Comparison of ENCODE assay signal across 22 cellular contexts in the genomic region with DNA sequence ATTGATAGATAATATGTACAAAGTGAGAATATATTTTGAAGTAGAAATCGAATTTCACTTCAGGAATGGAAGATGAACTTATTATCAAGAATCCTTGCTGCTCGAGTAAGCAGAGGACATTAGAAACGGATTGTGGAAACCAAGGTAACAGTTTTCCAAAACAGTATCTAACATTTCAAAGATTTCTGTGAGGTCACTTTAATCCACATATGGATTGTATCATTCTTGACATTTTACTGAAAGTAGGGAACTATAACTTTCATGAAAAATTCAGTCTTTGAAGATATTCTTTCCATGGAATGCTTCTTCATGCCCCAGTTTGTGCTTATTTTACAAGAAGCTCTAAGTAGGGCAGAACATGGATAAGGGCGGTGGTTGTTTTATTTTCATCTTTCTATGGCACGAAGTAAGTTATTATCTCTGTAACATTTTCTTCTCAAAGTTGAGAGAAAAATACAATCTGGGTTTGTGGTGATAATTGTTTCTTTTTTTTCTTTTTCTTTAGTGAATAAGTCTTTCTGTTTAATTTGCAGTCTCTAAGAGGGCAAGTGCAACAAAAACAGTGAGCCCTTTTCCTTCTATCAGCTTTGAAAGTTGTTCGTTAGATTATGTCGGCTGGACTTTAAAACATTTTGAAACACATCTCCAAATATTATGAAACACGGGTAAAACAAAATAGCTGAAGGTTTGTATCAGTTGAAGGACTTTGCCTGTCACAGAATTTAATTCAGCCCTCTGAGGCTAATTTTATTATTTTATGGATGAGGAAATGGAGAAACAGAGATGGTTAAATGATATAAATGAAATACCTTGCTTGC.
"Had no signal": no experiment of that assay in that cellular context is flagged by ENCODE, and none has a peak within 500 bp of the region (broad histone marks: within the 10 kb centered on the region; RNA-seq: fewer than 3 reads in every experiment).

No MANE protein-coding gene starts in this region.

- H3K4me1 ChIP-seq: foreskin keratinocyte, lower lobe of right lung, spleen, vagina had no signal

- H3K36me3 ChIP-seq: lower lobe of right lung, spleen, thoracic aorta, vagina had no signal

- H3K27me3 ChIP-seq: foreskin keratinocyte, spleen, vagina had no signal

- H3K9me3 ChIP-seq: lower lobe of right lung, spleen, thoracic aorta, vagina had no signal

- ATAC-seq: activated CD4-positive, alpha-beta T cell treated with anti-CD3 and anti-CD28 coated beads for 36 hours; foreskin keratinocyte; lower lobe of right lung; naive thymus-derived CD4-positive, alpha-beta T cell; T-helper 17 cell had no signal

- H3K4me3 ChIP-seq: lower lobe of right lung, spleen, thoracic aorta, vagina had no signal

- H3K27ac ChIP-seq: foreskin keratinocyte, lower lobe of right lung, spleen, thoracic aorta, vagina had no signal

- DNase-seq: activated B cell treated with CpG ODN at 0.5 μM for 24 hours; activated CD4-positive, alpha-beta T cell treated with anti-CD3 and anti-CD28 coated beads for 36 hours; activated CD4-positive, alpha-beta T cell treated with anti-CD3 and anti-CD28 coated beads, Interleukin-2, amount 50 U/mL, for 4 hours; activated CD8-positive, alpha-beta memory T cell treated with anti-CD3 and anti-CD28 coated beads, Interleukin-2, amount 50 U/mL, for 48 hours; activated naive CD4-positive, alpha-beta T cell treated with anti-CD3 and anti-CD28 coated beads, Interleukin-2, amount 10 ng/mL, durations not matched to agents 7 days and 5 days; activated T-cell treated with anti-CD3 and anti-CD28 coated beads, Interleukin-2, amount 50 U/mL, for 48 hours; effector CD8-positive, alpha-beta T cell; foreskin keratinocyte; hypothalamus; lower lobe of right lung; naive thymus-derived CD4-positive, alpha-beta T cell; occipital lobe; posterior cingulate gyrus; retina; spleen; stimulated activated CD4-positive, alpha-beta T cell treated with anti-CD3 and anti-CD28 coated beads, Interleukin-4, amount 100 ng/mL, for 1 hour; stimulated activated naive CD4-positive, alpha-beta T cell; SW 1271; T-helper 17 cell had no signal

- FAIRE-seq: islet of Langerhans had no signal
